In the genomic region with DNA sequence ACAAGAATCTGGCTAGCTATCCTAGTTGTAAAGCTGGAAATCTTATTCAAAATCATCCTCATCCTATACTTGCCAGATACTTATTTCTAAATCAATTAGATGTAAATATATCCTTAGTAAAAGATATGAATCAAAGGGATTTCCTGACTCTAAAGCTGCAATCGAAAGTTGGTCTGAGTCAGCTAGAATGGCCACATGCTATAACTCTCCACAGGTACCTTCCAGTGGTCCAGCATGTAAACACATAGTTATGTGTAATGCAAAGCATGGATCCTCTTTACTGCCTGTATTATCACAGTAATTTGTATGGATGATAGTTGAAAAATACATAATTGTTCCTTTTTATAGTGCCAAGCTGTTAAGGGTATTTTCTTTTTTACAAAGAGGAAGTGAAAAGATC, we compare ENCODE assay signal across 29 cellular contexts. TPM values are rescaled to one million over a fixed set of nuclear protein-coding genes. Genes with fewer than 3 reads are reported as not detected.
DNase-seq lines count a peak whose midpoint lies in the region; TF ChIP-seq lines count a peak whose summit lies in the region.
"Had no signal": no experiment of that assay in that cellular context is flagged by ENCODE, and none has a peak within 500 bp of the region (broad histone marks: within the 10 kb centered on the region; RNA-seq: fewer than 3 reads in every experiment).

No MANE protein-coding gene starts in this region.

- H2BK5ac ChIP-seq in trophoblast cell (ENCODE audit: low read depth, low read length, poor library complexity): no peak overlapping the region

- no peaks in the 10 kb centered on the region for H3K36me3 Mint-ChIP-seq in mesothelial cell of epicardium
- H3K36me3 Mint-ChIP-seq: activated naive CD4-positive, alpha-beta T cell treated with anti-CD3 and anti-CD28 coated beads, Interleukin-2, amount 50 U/mL, for 24 hours; stimulated activated effector memory CD8-positive, alpha-beta T cell treated with anti-CD3 and anti-CD28 coated beads, Interleukin-12 subunit alpha, Interleukin-12 subunit beta, amount 100 ng/mL, for 72 hours had no signal

- TF ChIP-seq CTCF in OCI-LY3 (IDR thresholded peaks at IDR 0.05; ENCODE audit: low read depth, low read length) (no peak), brain microvascular endothelial cell (IDR thresholded peaks at IDR 0.05; ENCODE audit: low read depth, low read length, missing control alignments) (no peak), mesothelial cell of epicardium (IDR thresholded peaks at IDR 0.05; ENCODE audit: unreplicated experiment) (no peak), Peyer's patch (IDR thresholded peaks at IDR 0.05) (no peak)

- H3K18ac ChIP-seq in trophoblast cell (ENCODE audit: low read length): no peak overlapping the region

- H2AFZ ChIP-seq in OCI-LY3 (ENCODE audit: low read depth, low read length) (no peak overlapping the region), trophoblast cell (ENCODE audit: insufficient read depth, low read length, poor library complexity) (no peak overlapping the region)
- H2AFZ ChIP-seq: PC-9 had no signal

- H4K20me1 ChIP-seq in OCI-LY3 (ENCODE audit: insufficient read depth, low read length): no peaks in the 10 kb centered on the region

- H3K4ac ChIP-seq in trophoblast cell (ENCODE audit: low read depth, low read length): no peak overlapping the region

- H3K27ac ChIP-seq in OCI-LY3 (ENCODE audit: low read length) (no peak overlapping the region), brain microvascular endothelial cell (no peak overlapping the region), Peyer's patch (no peak overlapping the region), trophoblast cell (ENCODE audit: low read depth, low read length) (no peak overlapping the region)
- H3K27ac ChIP-seq: cardiac muscle cell, coronary artery, ovary, PC-9, upper lobe of left lung had no signal

- H3K79me2 ChIP-seq in OCI-LY3 (ENCODE audit: low read length) (no peaks in the 10 kb centered on the region), trophoblast cell (ENCODE audit: control insufficient read depth, insufficient read depth, low read length, poor library complexity) (no peaks in the 10 kb centered on the region)

- H3K9me3 Mint-ChIP-seq in mesothelial cell of epicardium: peaks cover 13% of the 10 kb centered on the region

- H3K4me2 ChIP-seq in OCI-LY3 (ENCODE audit: low read length) (peak overlapping the region; percentile 8; the same call in 1 of the 2 replicates), trophoblast cell (ENCODE audit: low read length) (no peak overlapping the region)
- H3K4me2 ChIP-seq: PC-9 had no signal

- DNase-seq in NCI-H748 (lab: John Stamatoyannopoulos, UW; ENCODE audit: unreplicated experiment) (peak; percentile 31), NCI-H748 treated with DMSO at 0.1 percent for 48 hours (lab: John Stamatoyannopoulos, UW) (no peak), brain microvascular endothelial cell (peak; percentile 1), mesothelial cell of epicardium (ENCODE audit: low spot score in 2 of 2, unreplicated experiment in 2 of 2) (no peak), Peyer's patch (no peak), trophoblast cell (no peak), ACHN (no peak)
- DNase-seq: DMS 273 treated with DMSO at 0.1 percent for 48 hours; effector memory CD4-positive, alpha-beta T cell; erythroblast; hypothalamus; left cardiac atrium; NCI-H187; NCI-H510A treated with DMSO at 0.1 percent for 48 hours; ovary; PC-9; Right ventricle myocardium superior; substantia nigra; upper lobe of left lung had no signal

- WGBS in trophoblast cell (ENCODE audit: extremely low coverage, insufficient coverage, insufficient read length): no CpG with 5 or more reads among the region's 1 CpG

- peaks cover 8% of the 10 kb centered on the region; the same call in 1 of the 2 replicates for H3K9me3 ChIP-seq in OCI-LY3 (ENCODE audit: insufficient read depth, low read length)
- H3K9me3 ChIP-seq in Peyer's patch: no peaks in the 10 kb centered on the region
- no peaks in the 10 kb centered on the region for H3K9me3 ChIP-seq in trophoblast cell (ENCODE audit: insufficient read depth, low read depth, low read length)
- H3K9me3 ChIP-seq: ovary, upper lobe of left lung had no signal

- in situ Hi-C loops in brain microvascular endothelial cell (cut with HindIII; ENCODE audit: low pct_ligation_motif_present, low sequenced_read_pairs) (no loop called here), ACHN (cut with HindIII; ENCODE audit: low pct_ligation_motif_present, low pct_unique_long_range_greater_than_20kb, low sequenced_read_pairs) (no loop called here)

- H4K12ac ChIP-seq in trophoblast cell (ENCODE audit: low read depth, low read length): no peak overlapping the region

- H3K4me3 Mint-ChIP-seq in mesothelial cell of epicardium: no peak overlapping the region
- H3K4me3 Mint-ChIP-seq: activated naive CD4-positive, alpha-beta T cell treated with anti-CD3 and anti-CD28 coated beads, Interleukin-2, amount 50 U/mL, for 24 hours; neural crest cell; stimulated activated effector memory CD8-positive, alpha-beta T cell treated with anti-CD3 and anti-CD28 coated beads, Interleukin-12 subunit alpha, Interleukin-12 subunit beta, amount 100 ng/mL, for 72 hours had no signal

- H3K27me3 ChIP-seq in OCI-LY3 (ENCODE audit: low read depth, low read length): no peaks in the 10 kb centered on the region
- H3K27me3 ChIP-seq in brain microvascular endothelial cell (replicated peaks): no peaks in the 10 kb centered on the region
- H3K27me3 ChIP-seq in Peyer's patch: no peaks in the 10 kb centered on the region
- no peaks in the 10 kb centered on the region for H3K27me3 ChIP-seq in trophoblast cell (ENCODE audit: insufficient read depth, low read length)
- H3K27me3 ChIP-seq: cardiac muscle cell, ovary, upper lobe of left lung had no signal

- H3K79me1 ChIP-seq in trophoblast cell (ENCODE audit: low read length): no peaks in the 10 kb centered on the region

- H4K91ac ChIP-seq in trophoblast cell (ENCODE audit: low read depth, low read length): no peak overlapping the region

- TF ChIP-seq POLR2A in Peyer's patch (IDR thresholded peaks at IDR 0.05): no peak

- H3K27me3 Mint-ChIP-seq in mesothelial cell of epicardium (ENCODE audit: low read depth): no peaks in the 10 kb centered on the region
- H3K27me3 Mint-ChIP-seq: activated naive CD4-positive, alpha-beta T cell treated with anti-CD3 and anti-CD28 coated beads, Interleukin-2, amount 50 U/mL, for 24 hours had no signal

- no peaks in the 10 kb centered on the region for H3K4me1 Mint-ChIP-seq in mesothelial cell of epicardium
- H3K4me1 Mint-ChIP-seq: activated naive CD4-positive, alpha-beta T cell treated with anti-CD3 and anti-CD28 coated beads, Interleukin-2, amount 50 U/mL, for 24 hours; stimulated activated effector memory CD8-positive, alpha-beta T cell treated with anti-CD3 and anti-CD28 coated beads, Interleukin-12 subunit alpha, Interleukin-12 subunit beta, amount 100 ng/mL, for 72 hours had no signal

- H3K14ac ChIP-seq in trophoblast cell (ENCODE audit: low read length): no peak overlapping the region

- no peak overlapping the region for H2BK12ac ChIP-seq in trophoblast cell (ENCODE audit: low read length)

- H3K4me3 ChIP-seq in OCI-LY3 (ENCODE audit: low read length): no peak overlapping the region
- H3K4me3 ChIP-seq in brain microvascular endothelial cell (ENCODE audit: low read depth, low read length): no peak overlapping the region
- H3K4me3 ChIP-seq in Peyer's patch: no peak overlapping the region
- H3K4me3 ChIP-seq in trophoblast cell (ENCODE audit: low read depth, low read length): no peak overlapping the region
- H3K4me3 ChIP-seq: cardiac muscle cell, coronary artery, ovary, PC-9, upper lobe of left lung had no signal

- no peak overlapping the region for H4K8ac ChIP-seq in trophoblast cell (ENCODE audit: low read depth, low read length)

- H3K4me1 ChIP-seq in OCI-LY3 (ENCODE audit: low read length) (peaks cover 11% of the 10 kb centered on the region), Peyer's patch (no peaks in the 10 kb centered on the region), trophoblast cell (ENCODE audit: control insufficient read depth in 1 of 2, insufficient read depth in 2 of 2, low read length in 2 of 2) (no peaks in the 10 kb centered on the region)
- H3K4me1 ChIP-seq: upper lobe of left lung had no signal

- no peaks in the 10 kb centered on the region for H3K36me3 ChIP-seq in OCI-LY3 (replicated peaks; ENCODE audit: low read depth, low read length)
- H3K36me3 ChIP-seq in brain microvascular endothelial cell (replicated peaks): no peaks in the 10 kb centered on the region
- no peaks in the 10 kb centered on the region for H3K36me3 ChIP-seq in Peyer's patch
- H3K36me3 ChIP-seq in trophoblast cell (ENCODE audit: control insufficient read depth in 1 of 2, insufficient read depth in 2 of 2, low read length in 2 of 2): no peaks in the 10 kb centered on the region
- H3K36me3 ChIP-seq: cardiac muscle cell, ovary, upper lobe of left lung had no signal

- H3K9ac ChIP-seq in OCI-LY3 (ENCODE audit: low read length) (no peak overlapping the region), trophoblast cell (ENCODE audit: low read length) (no peak overlapping the region)

- no peak overlapping the region for H3K27ac Mint-ChIP-seq in mesothelial cell of epicardium
- H3K27ac Mint-ChIP-seq: activated naive CD4-positive, alpha-beta T cell treated with anti-CD3 and anti-CD28 coated beads, Interleukin-2, amount 50 U/mL, for 24 hours; activated T-helper 2 cell treated with anti-CD3 and anti-CD28 coated beads, Interferon-gamma antibody, Interleukin-2, Interleukin-4, amounts not matched to agents 10 μg/mL and 5 μg/mL and 100 μg/mL, durations not matched to agents 14 hours and 24 hours and 36 hours; stimulated activated effector memory CD8-positive, alpha-beta T cell treated with anti-CD3 and anti-CD28 coated beads, Interleukin-12 subunit alpha, Interleukin-12 subunit beta, amount 100 ng/mL, for 72 hours had no signal

- no peak overlapping the region for H2BK120ac ChIP-seq in trophoblast cell (ENCODE audit: insufficient read depth, low read length, poor library complexity)

- H3K23ac ChIP-seq in trophoblast cell (ENCODE audit: low read length): no peak overlapping the region

- H2AK5ac ChIP-seq in trophoblast cell (ENCODE audit: low read length): no peak overlapping the region

RNA-seq across cellular contexts. Expression of a gene that starts 27.4 kb away (rescaled TPM):
- total RNA-seq in mesothelial cell of epicardium (14.7 to 16.9 TPM (median 16.0 TPM) in 3 replicates), Peyer's patch (10 to 100 TPM in 1 of 4 donors, 1 to 10 TPM in 3; 5.0 to 17.3 (median 8.0) TPM)
- 88.9 and 98.4 TPM in 2 replicates for polyA plus RNA-seq in trophoblast cell (2013)
- total RNA-seq: activated T-helper 2 cell treated with anti-CD3 and anti-CD28 coated beads, Interferon-gamma antibody, Interleukin-2, Interleukin-4, amounts not matched to agents 10 μg/mL and 5 μg/mL and 100 μg/mL, durations not matched to agents 14 hours and 24 hours and 36 hours; cardiac muscle cell; glomerular endothelial cell; lung microvascular endothelial cell; renal cortical epithelial cell had no signal

Comparison
In these comparisons a context has a peak if more than half of its experiments do, and no peak if none do; other contexts are left out.
1. DNase-seq: peak in NCI-H748 (single experiment) and brain microvascular endothelial cell (single experiment); none in NCI-H748 treated with DMSO at 0.1 percent for 48 hours (single experiment), mesothelial cell of epicardium (0 of 2), Peyer's patch (0 of 3), trophoblast cell (0 of 2) and ACHN (single experiment).